ENCODE assay signal across 1 cellular context in genomic region chrX:153927686-153927935, GRCh38.
TF ChIP-seq lines count a peak whose summit lies in the region.

No MANE protein-coding gene starts in this region.

TF ChIP-seq in IMR-90, 13 proteins besides CTCF, POLR2A, EP300 and RAD21 (continued from another document):
- TF ChIP-seq, protein P1, sequence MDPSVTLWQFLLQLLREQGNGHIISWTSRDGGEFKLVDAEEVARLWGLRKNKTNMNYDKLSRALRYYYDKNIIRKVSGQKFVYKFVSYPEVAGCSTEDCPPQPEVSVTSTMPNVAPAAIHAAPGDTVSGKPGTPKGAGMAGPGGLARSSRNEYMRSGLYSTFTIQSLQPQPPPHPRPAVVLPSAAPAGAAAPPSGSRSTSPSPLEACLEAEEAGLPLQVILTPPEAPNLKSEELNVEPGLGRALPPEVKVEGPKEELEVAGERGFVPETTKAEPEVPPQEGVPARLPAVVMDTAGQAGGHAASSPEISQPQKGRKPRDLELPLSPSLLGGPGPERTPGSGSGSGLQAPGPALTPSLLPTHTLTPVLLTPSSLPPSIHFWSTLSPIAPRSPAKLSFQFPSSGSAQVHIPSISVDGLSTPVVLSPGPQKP (IDR thresholded peaks at IDR 0.05; ENCODE audit: borderline replicate concordance, low read depth, low read length), result no peak
- TF ChIP-seq USF2 (IDR thresholded peaks at IDR 0.05; ENCODE audit: low read depth, low read length), result no peak
- no peak for TF ChIP-seq CHD1 (IDR thresholded peaks at IDR 0.05; ENCODE audit: low read depth, low read length)
- no peak for TF ChIP-seq MXI1 (IDR thresholded peaks at IDR 0.05; ENCODE audit: borderline replicate concordance, low read depth, low read length)
- TF ChIP-seq RCOR1 (IDR thresholded peaks at IDR 0.05; ENCODE audit: insufficient replicate concordance, low read length), result no peak
- no peak for TF ChIP-seq NFE2L2 (IDR thresholded peaks at IDR 0.05; ENCODE audit: low read depth, low read length)
- no peak for TF ChIP-seq FOS (IDR thresholded peaks at IDR 0.05; ENCODE audit: low read depth, low read length)
TF ChIP-seq in IMR-90: peak in this region for 0.
